ENCODE assay signal across 23 cellular contexts in genomic region chr4:161856711-161857326, GRCh38.
"Had no signal": no experiment of that assay in that cellular context is flagged by ENCODE, and none has a peak within 500 bp of the region (broad histone marks: within the 10 kb centered on the region; RNA-seq: fewer than 3 reads in every experiment).

No MANE protein-coding gene starts in this region.

- H3K27ac ChIP-seq: brain microvascular endothelial cell, foreskin keratinocyte, left ventricle myocardium inferior, ovary, psoas muscle, right atrium auricular region, thoracic aorta, upper lobe of left lung had no signal

- H3K4me1 ChIP-seq: foreskin keratinocyte, left ventricle myocardium inferior, psoas muscle, right atrium auricular region, upper lobe of left lung had no signal

- H3K36me3 ChIP-seq: brain microvascular endothelial cell, left ventricle myocardium inferior, ovary, right atrium auricular region, thoracic aorta, upper lobe of left lung had no signal

- H3K9me3 ChIP-seq: ovary, psoas muscle, right atrium auricular region, thoracic aorta, upper lobe of left lung had no signal

- H3K27ac Mint-ChIP-seq: activated B cell treated with CpG ODN at 0.5 μM for 24 hours; activated CD4-positive, alpha-beta T cell treated with anti-CD3 and anti-CD28 coated beads for 36 hours; activated naive CD8-positive, alpha-beta T cell treated with anti-CD3 and anti-CD28 coated beads for 36 hours; natural killer cell treated with Interleukin-12 subunit alpha and Interleukin-12 subunit beta and Interleukin-15 and Interleukin-18, amount 100 ng/mL, for 72 hours; T-helper 1 cell treated with Interleukin-12 subunit alpha and Interleukin-12 subunit beta and Interleukin-4 antibody, amounts not matched to agents 30 μg/mL and 1 μg/mL, for 36 hours had no signal

- H3K27me3 ChIP-seq: brain microvascular endothelial cell, foreskin keratinocyte, ovary, right atrium auricular region, upper lobe of left lung had no signal

- DNase-seq: activated B cell treated with CpG ODN at 0.5 μM for 24 hours; activated CD4-positive, alpha-beta T cell treated with anti-CD3 and anti-CD28 coated beads for 36 hours; activated CD4-positive, alpha-beta T cell treated with anti-CD3 and anti-CD28 coated beads, Interleukin-2, amount 50 U/mL, for 48 hours; activated naive CD4-positive, alpha-beta T cell treated with Interleukin-2 at 50 U/mL for 16 hours; activated naive CD8-positive, alpha-beta T cell treated with anti-CD3 and anti-CD28 coated beads for 36 hours; activated T-cell treated with anti-CD3 and anti-CD28 coated beads, Interleukin-2, amount 50 U/mL, for 48 hours; brain microvascular endothelial cell; caudate nucleus; dermis blood vessel endothelial cell; effector CD8-positive, alpha-beta T cell; left ventricle myocardium inferior; midbrain; ovary; psoas muscle; stimulated activated CD4-positive, alpha-beta T cell treated with anti-CD3 and anti-CD28 coated beads, Interleukin-4, amount 100 ng/mL, for 24 hours; stimulated activated naive CD4-positive, alpha-beta T cell treated with Interleukin-2 at 50 U/mL for 16 hours; T1000; upper lobe of left lung had no signal

- H3K4me3 Mint-ChIP-seq: activated B cell treated with CpG ODN at 0.5 μM for 24 hours; activated CD4-positive, alpha-beta T cell treated with anti-CD3 and anti-CD28 coated beads for 36 hours; activated naive CD8-positive, alpha-beta T cell treated with anti-CD3 and anti-CD28 coated beads for 36 hours; natural killer cell treated with Interleukin-12 subunit alpha and Interleukin-12 subunit beta and Interleukin-15 and Interleukin-18, amount 100 ng/mL, for 72 hours; T-helper 1 cell treated with Interleukin-12 subunit alpha and Interleukin-12 subunit beta and Interleukin-4 antibody, amounts not matched to agents 30 μg/mL and 1 μg/mL, for 36 hours had no signal

- H3K9me3 Mint-ChIP-seq: T-helper 1 cell treated with Interleukin-12 subunit alpha and Interleukin-12 subunit beta and Interleukin-4 antibody, amounts not matched to agents 30 μg/mL and 1 μg/mL, for 36 hours had no signal

- H3K36me3 Mint-ChIP-seq: activated naive CD8-positive, alpha-beta T cell treated with anti-CD3 and anti-CD28 coated beads for 36 hours; natural killer cell treated with Interleukin-12 subunit alpha and Interleukin-12 subunit beta and Interleukin-15 and Interleukin-18, amount 100 ng/mL, for 72 hours had no signal

- H3K4me3 ChIP-seq: left ventricle myocardium inferior, ovary, psoas muscle, right atrium auricular region, thoracic aorta, upper lobe of left lung had no signal

- ATAC-seq: activated CD4-positive, alpha-beta T cell treated with anti-CD3 and anti-CD28 coated beads for 36 hours; foreskin keratinocyte; natural killer cell treated with Interleukin-12 subunit alpha and Interleukin-12 subunit beta and Interleukin-15 and Interleukin-18, amount 100 ng/mL, for 72 hours; psoas muscle had no signal

- H3K27me3 Mint-ChIP-seq: activated B cell treated with CpG ODN at 0.5 μM for 24 hours; activated CD4-positive, alpha-beta T cell treated with anti-CD3 and anti-CD28 coated beads for 36 hours; activated naive CD8-positive, alpha-beta T cell treated with anti-CD3 and anti-CD28 coated beads for 36 hours; natural killer cell treated with Interleukin-12 subunit alpha and Interleukin-12 subunit beta and Interleukin-15 and Interleukin-18, amount 100 ng/mL, for 72 hours had no signal

- H3K4me1 Mint-ChIP-seq: activated B cell treated with CpG ODN at 0.5 μM for 24 hours; activated CD4-positive, alpha-beta T cell treated with anti-CD3 and anti-CD28 coated beads for 36 hours; activated naive CD8-positive, alpha-beta T cell treated with anti-CD3 and anti-CD28 coated beads for 36 hours had no signal
